Comparison of ENCODE assay signal across 17 cellular contexts in the genomic region with DNA sequence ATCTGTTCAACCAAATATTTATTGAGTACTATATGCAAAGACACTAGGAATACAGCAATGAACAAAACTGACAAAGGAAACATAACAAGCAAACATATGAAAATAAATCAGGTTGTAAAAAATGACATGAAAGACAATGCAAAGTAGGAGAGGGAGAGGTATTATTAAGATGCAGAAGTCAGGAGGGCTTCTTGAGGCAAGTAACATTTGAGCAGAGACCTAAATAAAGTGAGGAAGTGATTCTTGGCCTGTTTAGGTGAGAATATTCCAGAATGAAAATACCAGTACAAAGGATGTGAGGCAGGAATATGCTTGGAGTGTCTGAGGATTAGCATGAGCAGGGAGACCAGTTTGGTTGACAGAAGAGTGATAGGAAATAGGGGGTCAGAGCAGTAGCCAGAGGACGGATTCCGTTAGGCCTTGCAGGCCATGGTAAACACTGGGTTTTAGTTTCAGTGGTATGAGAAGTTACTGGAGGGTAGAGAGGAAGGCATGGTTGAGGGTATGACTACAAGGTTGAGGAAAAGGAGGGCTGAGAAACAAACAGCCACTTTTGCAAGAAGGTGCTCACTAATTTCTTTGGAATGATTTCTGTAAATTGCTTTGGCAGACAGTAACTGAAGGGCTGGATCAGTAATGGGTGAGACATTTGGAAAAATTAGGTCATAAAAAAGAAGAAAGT.
DNase-seq lines count a peak whose midpoint lies in the region; TF ChIP-seq lines count a peak whose summit lies in the region.
"Had no signal": no experiment of that assay in that cellular context is flagged by ENCODE, and none has a peak within 500 bp of the region (broad histone marks: within the 10 kb centered on the region; RNA-seq: fewer than 3 reads in every experiment).

No MANE protein-coding gene starts in this region.

- in situ Hi-C loops in brain microvascular endothelial cell (cut with HindIII; ENCODE audit: low pct_ligation_motif_present, low sequenced_read_pairs), result no loop called here

- no peaks in the 10 kb centered on the region for H3K9me3 Mint-ChIP-seq in HFFc6
- H3K9me3 Mint-ChIP-seq: CD8-positive, alpha-beta memory T cell; T-helper 2 cell treated with Interferon-gamma antibody and Interleukin-4, amounts not matched to agents 5 μg/mL and 100 μg/mL, for 36 hours had no signal

- H3K4me1 Mint-ChIP-seq in HFFc6 (ENCODE audit: low read depth), result peaks cover 60% of the 10 kb centered on the region

- H3K27ac ChIP-seq in VCaP (peak overlapping the region; percentile 74; the same call in 1 of the 2 replicates), brain microvascular endothelial cell (no peak overlapping the region)
- H3K27ac ChIP-seq: RWPE1 had no signal

- H3K36me3 Mint-ChIP-seq in HFFc6 (ENCODE audit: low read depth), result no peaks in the 10 kb centered on the region

- intact Hi-C loops in head of caudate nucleus (cut with DNase I), result no loop called here

- no peak overlapping the region for H3K27ac Mint-ChIP-seq in HFFc6
- H3K27ac Mint-ChIP-seq: CD8-positive, alpha-beta memory T cell; T-helper 2 cell treated with Interferon-gamma antibody and Interleukin-4, amounts not matched to agents 5 μg/mL and 100 μg/mL, for 36 hours had no signal

- DNase-seq in GM04504 (ENCODE audit: low read depth) (peak; percentile 55), HFFc6 (peak; percentile 40), putamen (ENCODE audit: low spot score) (peak; percentile 25), brain microvascular endothelial cell (no peak), SHP77 (lab: John Stamatoyannopoulos, UW) (no peak), head of caudate nucleus (no peak)
- no peak for DNase-seq in effector CD4-positive, alpha-beta T cell
- DNase-seq: activated CD4-positive, alpha-beta T cell treated with anti-CD3 and anti-CD28 coated beads, Interleukin-2, amount 50 U/mL, for 48 hours; CD8-positive, alpha-beta memory T cell; effector CD8-positive, alpha-beta T cell; NCI-H510A treated with DMSO at 0.1 percent for 48 hours; right cardiac atrium; stimulated activated CD4-positive, alpha-beta T cell treated with anti-CD3 and anti-CD28 coated beads, Interleukin-4, amount 100 ng/mL, for 4 hours had no signal

- no peak overlapping the region for H3K4me3 ChIP-seq in brain microvascular endothelial cell (ENCODE audit: low read depth, low read length)
- H3K4me3 ChIP-seq: HAP-1 had no signal

- no peaks in the 10 kb centered on the region for H3K27me3 Mint-ChIP-seq in HFFc6 (ENCODE audit: insufficient read depth)
- H3K27me3 Mint-ChIP-seq: CD8-positive, alpha-beta memory T cell had no signal

- no peak overlapping the region for H3K4me3 Mint-ChIP-seq in HFFc6
- H3K4me3 Mint-ChIP-seq: CD8-positive, alpha-beta memory T cell; T-helper 2 cell treated with Interferon-gamma antibody and Interleukin-4, amounts not matched to agents 5 μg/mL and 100 μg/mL, for 36 hours had no signal

- H3K27me3 ChIP-seq in brain microvascular endothelial cell (replicated peaks), result no peaks in the 10 kb centered on the region

- TF ChIP-seq CTCF in HFFc6 (IDR thresholded peaks at IDR 0.05) (no peak), VCaP (conservative IDR thresholded peaks at IDR 0.05) (no peak), brain microvascular endothelial cell (IDR thresholded peaks at IDR 0.05; ENCODE audit: low read depth, low read length, missing control alignments) (no peak)

- H3K36me3 ChIP-seq in brain microvascular endothelial cell (replicated peaks), result no peaks in the 10 kb centered on the region
- H3K36me3 ChIP-seq: HAP-1 had no signal

Comparison
In these comparisons a context has a peak if more than half of its experiments do, and no peak if none do; other contexts are left out.
1. DNase-seq: peak in GM04504 (single experiment), HFFc6 (single experiment) and putamen (single experiment); none in brain microvascular endothelial cell (single experiment), SHP77 (0 of 2), effector CD4-positive, alpha-beta T cell (single experiment) and head of caudate nucleus (0 of 42).